Comparison of ENCODE assay signal across 8 cellular contexts in the genomic region with DNA sequence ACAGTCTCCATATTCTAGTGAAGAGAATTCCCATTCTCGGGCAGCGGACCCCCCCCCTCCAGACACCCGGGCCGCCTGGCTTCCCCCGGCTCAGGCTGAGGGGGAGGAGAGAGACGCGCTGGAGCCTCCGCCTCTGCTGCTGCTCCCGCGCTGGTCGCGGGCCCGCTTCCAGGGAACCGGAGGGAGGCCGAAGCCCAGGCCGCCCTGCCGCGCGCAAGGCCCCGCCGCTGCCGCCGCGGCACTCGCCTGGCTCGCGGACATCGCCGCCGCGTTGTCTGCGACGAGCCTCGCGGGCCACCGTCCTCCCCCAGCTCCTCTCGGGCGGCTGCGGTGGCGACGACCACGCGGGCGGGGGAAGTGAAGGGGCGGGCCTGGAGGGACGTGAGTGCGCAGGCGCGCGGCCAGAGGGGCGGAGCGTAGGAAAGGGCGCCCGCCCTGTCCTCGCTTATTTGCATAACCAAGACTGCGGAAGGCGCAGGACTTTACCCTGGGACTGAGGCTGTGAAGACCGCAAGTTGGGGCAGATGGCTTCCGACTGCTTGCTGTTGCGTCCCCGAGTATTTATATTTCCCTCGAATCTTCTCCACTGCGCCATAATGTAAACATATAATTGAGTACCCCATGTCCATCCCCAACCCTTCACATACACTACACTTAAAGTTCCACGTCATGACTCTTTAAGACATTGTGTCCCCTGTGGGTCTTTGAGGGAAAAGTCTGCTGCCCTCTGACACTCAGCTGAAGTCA. TPM values are rescaled to one million over a fixed set of nuclear protein-coding genes. Genes with fewer than 3 reads are reported as not detected.
DNase-seq lines count a peak whose midpoint lies in the region; ATAC-seq and TF ChIP-seq lines count a peak whose summit lies in the region.

A gene with protein sequence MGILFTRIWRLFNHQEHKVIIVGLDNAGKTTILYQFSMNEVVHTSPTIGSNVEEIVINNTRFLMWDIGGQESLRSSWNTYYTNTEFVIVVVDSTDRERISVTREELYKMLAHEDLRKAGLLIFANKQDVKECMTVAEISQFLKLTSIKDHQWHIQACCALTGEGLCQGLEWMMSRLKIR (minus strand): TSS at position 279 of the 747 bp plus-strand sequence. CDS start 245 bp downstream, at position 34.

- peak within 1 kb of the TSS; percentile 95 for H2AFZ ChIP-seq in IMR-90 (replicated peaks; ENCODE audit: low read length, poor library complexity)

- H3K36me3 ChIP-seq in IMR-90 (ENCODE audit: control insufficient read depth, insufficient read depth, low read length) (no peaks in the 10 kb centered on the region), mucosa of descending colon (ENCODE audit: low read depth) (no peaks in the 10 kb centered on the region)

- H3K4me3 ChIP-seq in IMR-90 (ENCODE audit: insufficient read depth, low read depth, low read length) (peak within 1 kb of the TSS; percentile 80), mucosa of descending colon (peak within 1 kb of the TSS; percentile 73)

- dilution Hi-C loops in IMR-90 (cut with HindIII; ENCODE audit: low sequenced_read_pairs, unreplicated experiment), result no loop called here

- peak within 1 kb of the TSS; percentile 33 for H4K5ac ChIP-seq in IMR-90 (ENCODE audit: low read depth, low read length)

- peak within 1 kb of the TSS; percentile 70 for H2BK5ac ChIP-seq in IMR-90 (ENCODE audit: low read depth, low read length, poor library complexity, severe bottlenecking)

- peak within 1 kb of the TSS; percentile 94 for H3K14ac ChIP-seq in IMR-90 (replicated peaks; ENCODE audit: low read depth, low read length)

- ATAC-seq in GM21528 (IDR thresholded peaks at IDR 0.05; ENCODE audit: low FRiP score, unreplicated experiment), result peak; percentile 92
- peak; percentile 97 for ATAC-seq in IMR-90 (ENCODE audit: low read depth)
- peak; percentile 99 for ATAC-seq in mucosa of descending colon

- intact Hi-C loops in IMR-90 (cut with micrococcal nuclease) (loop anchor here (5.0 kb wide), 1 partner anchor 56 kb away; no protein-coding TSS in a partner anchor), mucosa of descending colon (cut with DNase I, micrococcal nuclease) (no loop called here)

- H3K9me3 ChIP-seq in IMR-90 (ENCODE audit: control insufficient read depth, insufficient read depth, low read length) (no peaks in the 10 kb centered on the region), mucosa of descending colon (no peaks in the 10 kb centered on the region)

- H4K8ac ChIP-seq in IMR-90 (ENCODE audit: low read depth in 2 of 2, low read length in 2 of 2), result peak within 1 kb of the TSS; percentile 91 to 93

- in situ Hi-C loops in IMR-90 (cut with MboI; ENCODE audit: low sequenced_read_pairs), result no loop called here

- H3K4me2 ChIP-seq in IMR-90 (ENCODE audit: low read depth, low read length), result peak within 1 kb of the TSS; percentile 95

- peak within 1 kb of the TSS; percentile 19 for H3K18ac ChIP-seq in IMR-90 (ENCODE audit: low read depth, low read length)

- no peak for TF ChIP-seq RAD21 in IMR-90 (IDR thresholded peaks at IDR 0.05; ENCODE audit: low read length)

- no peak within 1 kb of the TSS; the same call in 2 of the 3 replicates for H2BK15ac ChIP-seq in IMR-90 (ENCODE audit: low read depth, low read length)

- peak; percentile 72; the same call in 1 of the 2 replicates for TF ChIP-seq POLR2A in IMR-90 (IDR thresholded peaks at IDR 0.05; ENCODE audit: low read depth, low read length)

- 0% methylated on average over 37 of the region's 64 CpGs; no CpG with 5 or more reads in 1 of the 2 experiments for WGBS in IMR-90 (ENCODE audit: extremely low coverage in 2 of 2, insufficient read length in 1 of 2), 2 experiments

- BruUV-seq in IMR-90 (replicated peaks; lab: Mats Ljungman, UMichigan), result no TSS peak

- H2BK20ac ChIP-seq in IMR-90 (ENCODE audit: low read depth, low read length), result 0 out of 2 replicates have a peak within 1 kb of the TSS, but pooled peaks have one; percentile 1

- H3K23ac ChIP-seq in IMR-90 (ENCODE audit: low read depth, low read length), result peak within 1 kb of the TSS; percentile 96

- DNase-seq in DMS 273 (lab: John Stamatoyannopoulos, UW; ENCODE audit: unreplicated experiment), result peak; percentile 97
- DNase-seq in IMR-90, result peak; percentile 93
- peak; percentile 96 for DNase-seq in OCI-M1 (lab: John Stamatoyannopoulos, UW)
- peak; percentile 91 for DNase-seq in activated T-cell treated with anti-CD3 and anti-CD28 coated beads for 24 hours (ENCODE audit: low read depth)
- DNase-seq in epithelial cell of prostate (ENCODE audit: low read depth, low spot score), result peak; percentile 66
- peak; percentile 95 to 98 (median 97) for DNase-seq in mucosa of descending colon
- peak; percentile 90 for DNase-seq in stimulated activated CD8-positive, alpha-beta memory T cell treated with anti-CD3 and anti-CD28 coated beads, Interleukin-4, amount 100 ng/mL, for 24 hours (ENCODE audit: low read depth)

- H3K4me1 ChIP-seq in IMR-90 (ENCODE audit: control insufficient read depth, insufficient read depth, low read length) (peaks cover 4% of the 10 kb centered on the region), mucosa of descending colon (ENCODE audit: low read depth) (peaks cover 6% of the 10 kb centered on the region)

- H3K79me1 ChIP-seq in IMR-90 (ENCODE audit: low read depth in 1 of 2, low read length in 2 of 2), result peaks cover 6 to 25% of the 10 kb centered on the region in 2 experiments; a peak in 3 of 4 replicates

- H3K4ac ChIP-seq in IMR-90 (ENCODE audit: low read depth, low read length), result peak within 1 kb of the TSS; percentile 90

- no peaks in the 10 kb centered on the region for H3K27me3 ChIP-seq in IMR-90 (ENCODE audit: control insufficient read depth, insufficient read depth, low read length)

- peak within 1 kb of the TSS; percentile 90 for H3K9ac ChIP-seq in IMR-90 (ENCODE audit: low read depth, low read length)

- CTCF ChIA-PET in IMR-90 (lab: Yijun Ruan, JAX), result no interaction called here

- peak within 1 kb of the TSS; percentile 35; the same call in 1 of the 2 replicates for H2AK5ac ChIP-seq in IMR-90 (ENCODE audit: low read depth, low read length)

- H3K27ac ChIP-seq in IMR-90 (ENCODE audit: insufficient read depth, low read length) (peak within 1 kb of the TSS; percentile 53), epithelial cell of prostate (peak within 1 kb of the TSS; percentile 28)

- peak within 1 kb of the TSS; percentile 33 for H2BK120ac ChIP-seq in IMR-90 (ENCODE audit: low read depth, low read length)

- peak within 1 kb of the TSS; percentile 73 for H2AK9ac ChIP-seq in IMR-90 (replicated peaks; ENCODE audit: low read depth, low read length, poor library complexity)

- H3K9me1 ChIP-seq in IMR-90 (ENCODE audit: insufficient read depth, low read length), result peaks cover 6% of the 10 kb centered on the region; the same call in 1 of the 2 replicates

- peak within 1 kb of the TSS; percentile 42; the same call in 1 of the 2 replicates for H3K56ac ChIP-seq in IMR-90 (ENCODE audit: extremely low read depth, insufficient read depth, low read length)

- no peak for TF ChIP-seq CTCF in IMR-90 (conservative IDR thresholded peaks at IDR 0.05; ENCODE audit: low read depth, low read length)
- no peak for TF ChIP-seq CTCF in mucosa of descending colon (IDR thresholded peaks at IDR 0.05)

- POLR2A ChIA-PET in IMR-90 (lab: Charles Lee; ENCODE audit: unreplicated experiment), result interaction anchor here (0.8 kb wide), 1 partner anchor 9 kb away, joined by 4 read pairs; no protein-coding TSS in a partner anchor

- peaks cover 13% of the 10 kb centered on the region for H4K20me1 ChIP-seq in IMR-90 (ENCODE audit: insufficient read depth, low read length)

- H4K91ac ChIP-seq in IMR-90 (ENCODE audit: insufficient read depth, low read depth, low read length), result peak within 1 kb of the TSS; percentile 74

TF ChIP-seq in IMR-90, 13 proteins besides CTCF, POLR2A, EP300 and RAD21:
- no peak for TF ChIP-seq MAFK (IDR thresholded peaks at IDR 0.05; ENCODE audit: low read depth, low read length)
- TF ChIP-seq RCOR1 (IDR thresholded peaks at IDR 0.05; ENCODE audit: insufficient replicate concordance, low read length), result peak; percentile 9
- peak; percentile 88; the same call in 1 of the 2 replicates for TF ChIP-seq MAZ (IDR thresholded peaks at IDR 0.05; ENCODE audit: borderline replicate concordance, low read depth, low read length)
- TF ChIP-seq, protein P1, sequence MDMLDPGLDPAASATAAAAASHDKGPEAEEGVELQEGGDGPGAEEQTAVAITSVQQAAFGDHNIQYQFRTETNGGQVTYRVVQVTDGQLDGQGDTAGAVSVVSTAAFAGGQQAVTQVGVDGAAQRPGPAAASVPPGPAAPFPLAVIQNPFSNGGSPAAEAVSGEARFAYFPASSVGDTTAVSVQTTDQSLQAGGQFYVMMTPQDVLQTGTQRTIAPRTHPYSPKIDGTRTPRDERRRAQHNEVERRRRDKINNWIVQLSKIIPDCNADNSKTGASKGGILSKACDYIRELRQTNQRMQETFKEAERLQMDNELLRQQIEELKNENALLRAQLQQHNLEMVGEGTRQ (IDR thresholded peaks at IDR 0.05; ENCODE audit: low read depth, low read length), result 0 out of 2 replicates have a peak, but pooled peaks have one; percentile 35
TF ChIP-seq in IMR-90: peak in this region for 3.

RNA-seq across cellular contexts. Expression of the gene that starts here (rescaled TPM):
- total RNA-seq in IMR-90 (2012; rRNA removed) (45.5 and 89.2 TPM in 2 replicates), mucosa of descending colon (10 to 100 TPM; 38.5 to 55.9 (median 39.5) TPM)
- polyA plus RNA-seq in IMR-90 (2012; rRNA removed), result 16.6 and 22.3 TPM in 2 replicates
- polyA plus RNA-seq in IMR-90 (2012; cell fraction: cytosol; rRNA removed), result 2.4 and 3.9 TPM in 2 replicates
- polyA plus RNA-seq in IMR-90 (2012; cell fraction: nucleus; rRNA removed; ENCODE audit: low replicate concordance), result 1.4 and 5.8 TPM in 2 replicates

Comparison
In these comparisons a context has a peak if more than half of its experiments do, and no peak if none do; other contexts are left out.
1. Peak in every context shown above with its lines: DNase-seq, ATAC-seq, H3K4me3 ChIP-seq and H3K27ac ChIP-seq.